ENCODE assay signal across 13 cellular contexts in the genomic region with DNA sequence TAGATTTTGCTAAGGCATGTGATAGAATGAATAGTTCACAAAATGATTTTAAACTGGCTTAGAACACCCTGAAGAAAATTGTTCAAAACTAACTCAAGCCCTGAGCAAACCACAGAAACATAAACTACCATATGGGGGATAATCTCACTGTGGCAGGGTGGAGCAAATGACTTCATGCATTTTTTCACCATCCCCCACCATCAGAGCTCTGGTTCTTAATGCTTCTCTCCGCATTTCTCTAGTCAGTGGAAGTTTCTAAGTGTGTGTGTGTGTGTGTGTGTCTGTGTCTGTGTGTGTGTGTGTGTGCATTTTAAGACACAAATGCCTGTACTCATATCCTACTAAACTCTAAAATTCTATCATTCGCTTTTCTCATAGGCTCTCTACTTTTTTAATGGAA.
A peak's percentile ranks its signal among the peaks of the same experiment; 100 is the strongest.
DNase-seq lines count a peak whose midpoint lies in the region; ATAC-seq and TF ChIP-seq lines count a peak whose summit lies in the region.
"Had no signal": no experiment of that assay in that cellular context is flagged by ENCODE, and none has a peak within 500 bp of the region (broad histone marks: within the 10 kb centered on the region; RNA-seq: fewer than 3 reads in every experiment).

No MANE protein-coding gene starts in this region.

- peaks cover 0 to 5% (median 5%) of the 10 kb centered on the region in 3 donors for H3K36me3 Mint-ChIP-seq in naive thymus-derived CD8-positive, alpha-beta T cell
- H3K36me3 Mint-ChIP-seq in CD14-positive monocyte: no peaks in the 10 kb centered on the region
- H3K36me3 Mint-ChIP-seq: naive B cell had no signal

- POLR2A ChIA-PET in naive thymus-derived CD8-positive, alpha-beta T cell (lab: Charles Lee): no interaction called here

- no peak overlapping the region for H3K4me3 ChIP-seq in mucosa of descending colon
- H3K4me3 ChIP-seq: spleen had no signal

- H3K4me1 ChIP-seq in mucosa of descending colon (ENCODE audit: low read depth): peaks cover 5% of the 10 kb centered on the region

- intact Hi-C loops in mucosa of descending colon (cut with DNase I, micrococcal nuclease) (no loop called here), CD14-positive monocyte (cut with micrococcal nuclease) (no loop called here)

- no peaks in the 10 kb centered on the region for H3K4me1 Mint-ChIP-seq in naive thymus-derived CD8-positive, alpha-beta T cell
- H3K4me1 Mint-ChIP-seq in CD14-positive monocyte: no peaks in the 10 kb centered on the region
- H3K4me1 Mint-ChIP-seq: naive B cell had no signal

- peaks cover 0 to 10% (median 2%) of the 10 kb centered on the region in 9 donors for H3K9me3 Mint-ChIP-seq in naive thymus-derived CD8-positive, alpha-beta T cell
- peaks cover 0 to 5% (median 4%) of the 10 kb centered on the region in 7 donors for H3K9me3 Mint-ChIP-seq in CD14-positive monocyte

- TF ChIP-seq POLR2A in erythroblast (IDR thresholded peaks at IDR 0.05; ENCODE audit: low read length): no peak

- no peak overlapping the region for H3K27ac Mint-ChIP-seq in naive thymus-derived CD8-positive, alpha-beta T cell
- H3K27ac Mint-ChIP-seq in CD14-positive monocyte: no peak overlapping the region

- peak; percentile 60 for DNase-seq in DMS 273 (lab: John Stamatoyannopoulos, UW; ENCODE audit: unreplicated experiment)
- peak; percentile 55 for DNase-seq in NCI-H226
- DNase-seq in dedifferentiated amniotic fluid mesenchymal stem cell (ENCODE audit: extremely low spot score): peak; percentile 89
- DNase-seq in mucosa of descending colon: no peak
- no peak for DNase-seq in naive thymus-derived CD8-positive, alpha-beta T cell
- no peak for DNase-seq in erythroblast (lab: John Stamatoyannopoulos, UW)
- DNase-seq in SIG-M5 treated with dmso at 0.1 percent for 504 hours (lab: John Stamatoyannopoulos, UW; ENCODE audit: unreplicated experiment): no peak
- no peak for DNase-seq in CD14-positive monocyte (ENCODE audit: low spot score)
- DNase-seq: C1 segment of cervical spinal cord; effector CD8-positive, alpha-beta T cell; naive B cell; NCI-H1694 treated with DMSO at 0.1 percent for 48 hours; spleen had no signal

- no peaks in the 10 kb centered on the region for H3K36me3 ChIP-seq in mucosa of descending colon (ENCODE audit: low read depth)
- H3K36me3 ChIP-seq: spleen had no signal

- H3K9me3 ChIP-seq in mucosa of descending colon: no peaks in the 10 kb centered on the region

- TF ChIP-seq CTCF in mucosa of descending colon (IDR thresholded peaks at IDR 0.05): no peak
- no peak for TF ChIP-seq CTCF in CD14-positive monocyte (IDR thresholded peaks at IDR 0.05)

- ATAC-seq in mucosa of descending colon: peak; percentile 21
- no peak for ATAC-seq in naive thymus-derived CD8-positive, alpha-beta T cell

- no peak overlapping the region for H3K4me3 Mint-ChIP-seq in naive thymus-derived CD8-positive, alpha-beta T cell
- H3K4me3 Mint-ChIP-seq in CD14-positive monocyte: no peak overlapping the region
- H3K4me3 Mint-ChIP-seq: naive B cell had no signal

- H3K27me3 Mint-ChIP-seq in naive thymus-derived CD8-positive, alpha-beta T cell: no peaks in the 10 kb centered on the region
- peaks cover 0 to 1% (median 0%) of the 10 kb centered on the region in 3 donors for H3K27me3 Mint-ChIP-seq in CD14-positive monocyte (ENCODE audit: low read depth in 3 of 3)
- H3K27me3 Mint-ChIP-seq: naive B cell had no signal

Comparison
In these comparisons a context has a peak if more than half of its experiments do, and no peak if none do; other contexts are left out.
1. DNase-seq: peak in DMS 273 (single experiment), NCI-H226 (single experiment) and dedifferentiated amniotic fluid mesenchymal stem cell (single experiment); none in mucosa of descending colon (0 of 3), naive thymus-derived CD8-positive, alpha-beta T cell (0 of 10), erythroblast (0 of 2), SIG-M5 treated with dmso at 0.1 percent for 504 hours (single experiment) and CD14-positive monocyte (single experiment).